ENCODE assay signal across 9 cellular contexts in the genomic region with DNA sequence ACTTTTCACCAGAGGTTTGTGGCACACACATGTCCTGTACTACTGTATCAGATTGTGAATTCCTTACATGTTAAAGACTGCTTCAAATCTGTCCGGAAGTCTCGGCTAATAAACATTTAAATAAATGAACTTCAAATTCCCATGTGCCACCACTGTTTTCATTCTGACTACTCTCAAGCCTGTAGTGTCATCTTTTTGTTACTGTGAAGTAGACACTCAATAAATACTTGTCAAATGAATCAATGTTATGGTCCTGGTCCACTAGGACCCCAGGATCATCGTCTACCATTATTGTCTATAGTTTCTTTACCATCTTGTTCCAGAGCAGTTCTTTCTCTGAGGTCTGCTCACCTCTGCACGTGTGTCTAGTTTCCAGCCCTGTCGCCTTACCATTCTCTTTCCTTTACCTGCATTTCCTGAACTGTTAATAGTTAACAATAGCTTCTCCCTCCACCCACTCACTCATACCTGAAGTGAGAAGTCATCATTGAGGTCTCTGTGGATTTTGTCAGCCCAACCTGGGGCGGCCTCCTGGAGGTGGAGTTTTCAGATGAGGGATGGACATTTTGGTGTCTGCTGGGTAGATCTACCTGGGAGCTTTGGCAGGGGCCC.
DNase-seq lines count a peak whose midpoint lies in the region; ATAC-seq and TF ChIP-seq lines count a peak whose summit lies in the region.
"Had no signal": no experiment of that assay in that cellular context is flagged by ENCODE, and none has a peak within 500 bp of the region (broad histone marks: within the 10 kb centered on the region; RNA-seq: fewer than 3 reads in every experiment).

No MANE protein-coding gene starts in this region.

- intact Hi-C loops in heart left ventricle (cut with DNase I), result loop anchor here in 6 of 10 donors (5.0 kb wide), 1 partner anchor 41 kb away; no protein-coding TSS in a partner anchor
- intact Hi-C loops in Right ventricle myocardium superior (cut with DNase I), result no loop called here
- intact Hi-C loops in activated T-helper 1 cell treated with anti-CD3 and anti-CD28 coated beads, Interleukin-12 subunit alpha, Interleukin-12 subunit beta, Interleukin-2, Interleukin-4 antibody, amounts not matched to agents 30 ng/mL and 10 ng/mL and 1 ng/mL, durations not matched to agents 14 hours and 24 hours and 36 hours (cut with micrococcal nuclease), result loop anchor here (1.0 to 5.0 kb wide), 3 partner anchors 8 to 41 kb away; no protein-coding TSS in a partner anchor

- peaks cover 84% of the 10 kb centered on the region for H3K4me1 Mint-ChIP-seq in activated T-helper 1 cell treated with anti-CD3 and anti-CD28 coated beads, Interleukin-12 subunit alpha, Interleukin-12 subunit beta, Interleukin-2, Interleukin-4 antibody, amounts not matched to agents 30 ng/mL and 10 ng/mL and 1 ng/mL, durations not matched to agents 14 hours and 24 hours and 36 hours (ENCODE audit: low read depth)

- peaks cover 21 to 94% (median 75%) of the 10 kb centered on the region in 12 donors for H3K4me1 ChIP-seq in heart left ventricle
- peaks cover 20 to 100% (median 90%) of the 10 kb centered on the region in 4 donors for H3K4me1 ChIP-seq in tibial nerve

- H3K27me3 ChIP-seq in heart left ventricle, result no peaks in the 10 kb centered on the region
- H3K27me3 ChIP-seq in tibial nerve, result no peaks in the 10 kb centered on the region

- no peak for TF ChIP-seq CTCF in heart left ventricle (IDR thresholded peaks at IDR 0.05)
- TF ChIP-seq CTCF in tibial nerve (IDR thresholded peaks at IDR 0.05), result no peak

- peaks cover 44% of the 10 kb centered on the region for H3K36me3 Mint-ChIP-seq in activated T-helper 1 cell treated with anti-CD3 and anti-CD28 coated beads, Interleukin-12 subunit alpha, Interleukin-12 subunit beta, Interleukin-2, Interleukin-4 antibody, amounts not matched to agents 30 ng/mL and 10 ng/mL and 1 ng/mL, durations not matched to agents 14 hours and 24 hours and 36 hours (ENCODE audit: low read depth)

- H3K4me3 ChIP-seq in heart left ventricle (no peak overlapping the region), tibial nerve (no peak overlapping the region)

- H3K36me3 ChIP-seq in heart left ventricle (no peaks in the 10 kb centered on the region), tibial nerve (no peaks in the 10 kb centered on the region)

- WGBS in heart left ventricle, 4 donors, result 85 to 88% (median 86%) methylated on average over 6 of the region's 6 CpGs
- 71 to 72% methylated on average over 6 of the region's 6 CpGs for WGBS in tibial nerve, 2 donors

- H3K9me3 ChIP-seq in heart left ventricle (no peaks in the 10 kb centered on the region), tibial nerve (no peaks in the 10 kb centered on the region)

- H3K9me3 Mint-ChIP-seq in activated T-helper 1 cell treated with anti-CD3 and anti-CD28 coated beads, Interleukin-12 subunit alpha, Interleukin-12 subunit beta, Interleukin-2, Interleukin-4 antibody, amounts not matched to agents 30 ng/mL and 10 ng/mL and 1 ng/mL, durations not matched to agents 14 hours and 24 hours and 36 hours, result peaks cover 6% of the 10 kb centered on the region

- H3K4me3 Mint-ChIP-seq in activated T-helper 1 cell treated with anti-CD3 and anti-CD28 coated beads, Interleukin-12 subunit alpha, Interleukin-12 subunit beta, Interleukin-2, Interleukin-4 antibody, amounts not matched to agents 30 ng/mL and 10 ng/mL and 1 ng/mL, durations not matched to agents 14 hours and 24 hours and 36 hours, result peak overlapping the region; percentile 59

- DNase-seq in heart left ventricle, result no peak
- DNase-seq in Right ventricle myocardium superior, result no peak
- DNase-seq in activated T-helper 1 cell treated with anti-CD3 and anti-CD28 coated beads, Interleukin-12 subunit alpha, Interleukin-12 subunit beta, Interleukin-2, Interleukin-4 antibody, amounts not matched to agents 30 ng/mL and 10 ng/mL and 1 ng/mL, durations not matched to agents 14 hours and 24 hours and 36 hours (ENCODE audit: low spot score), result no peak
- peak; percentile 90 for DNase-seq in kidney tubule cell (ENCODE audit: low spot score)
- no peak for DNase-seq in tibial nerve (ENCODE audit: low spot score in 2 of 2)
- DNase-seq in HK-2 (ENCODE audit: unreplicated experiment), result no peak
- DNase-seq in globus pallidus (ENCODE audit: low spot score), result no peak

- H3K27ac Mint-ChIP-seq in activated T-helper 1 cell treated with anti-CD3 and anti-CD28 coated beads, Interleukin-12 subunit alpha, Interleukin-12 subunit beta, Interleukin-2, Interleukin-4 antibody, amounts not matched to agents 30 ng/mL and 10 ng/mL and 1 ng/mL, durations not matched to agents 14 hours and 24 hours and 36 hours, result peak overlapping the region; percentile 88

- TF ChIP-seq EP300 in tibial nerve (IDR thresholded peaks at IDR 0.05), result no peak

- peak overlapping the region in 10 of 12 donors; percentile 28 to 88 (median 80) for H3K27ac ChIP-seq in heart left ventricle
- H3K27ac ChIP-seq in tibial nerve, result peak overlapping the region; percentile 51 to 94 (median 80)
- H3K27ac ChIP-seq: C4-2B had no signal

- TF ChIP-seq POLR2A in heart left ventricle (IDR thresholded peaks at IDR 0.05), result no peak
- TF ChIP-seq POLR2A in tibial nerve (IDR thresholded peaks at IDR 0.05), result no peak

- H3K27me3 Mint-ChIP-seq in activated T-helper 1 cell treated with anti-CD3 and anti-CD28 coated beads, Interleukin-12 subunit alpha, Interleukin-12 subunit beta, Interleukin-2, Interleukin-4 antibody, amounts not matched to agents 30 ng/mL and 10 ng/mL and 1 ng/mL, durations not matched to agents 14 hours and 24 hours and 36 hours (ENCODE audit: insufficient read depth), result no peaks in the 10 kb centered on the region

- ATAC-seq in heart left ventricle (no peak), Right ventricle myocardium superior (ENCODE audit: poor library complexity) (no peak), GM18867 (IDR thresholded peaks at IDR 0.05; ENCODE audit: unreplicated experiment) (no peak)
